16 cellular contexts compared by ENCODE assay signal in genomic region chr3:41094351-41094750, GRCh38.
DNase-seq lines count a peak whose midpoint lies in the region; ATAC-seq and TF ChIP-seq lines count a peak whose summit lies in the region.
"Had no signal": no experiment of that assay in that cellular context is flagged by ENCODE, and none has a peak within 500 bp of the region (broad histone marks: within the 10 kb centered on the region; RNA-seq: fewer than 3 reads in every experiment).

No MANE protein-coding gene starts in this region.

- H3K23ac ChIP-seq in H9 (ENCODE audit: insufficient read length, low read depth, low read length), result no peak overlapping the region

- H3K18ac ChIP-seq in H9 (ENCODE audit: insufficient read length, low read depth, low read length), result no peak overlapping the region

- H3K56ac ChIP-seq in H9 (ENCODE audit: insufficient read length, low read depth, low read length), result no peak overlapping the region

- H3K23me2 ChIP-seq in H9 (ENCODE audit: insufficient read length, low read depth, low read length, poor library complexity, severe bottlenecking), result no peaks in the 10 kb centered on the region

- no peak overlapping the region for H3K27ac ChIP-seq in H9 (ENCODE audit: insufficient read length, low read depth, low read length)

- H3K79me1 ChIP-seq in H9 (ENCODE audit: insufficient read depth, low read depth, low read length, poor library complexity, severe bottlenecking), result no peaks in the 10 kb centered on the region

- H4K20me1 ChIP-seq in H9 (ENCODE audit: control insufficient read depth, insufficient read depth, insufficient read length), result no peaks in the 10 kb centered on the region

- no peak overlapping the region for H2BK5ac ChIP-seq in H9 (ENCODE audit: insufficient read length, low read length)

- H3K36me3 Mint-ChIP-seq in H9 (ENCODE audit: insufficient read depth in 1 of 3, low read depth in 3 of 3), result no peaks in the 10 kb centered on the region
- no peaks in the 10 kb centered on the region for H3K36me3 Mint-ChIP-seq in neural crest cell (ENCODE audit: low read depth)
- H3K36me3 Mint-ChIP-seq: CD4-positive, alpha-beta memory T cell had no signal

- 0 out of 2 replicates have a peak overlapping the region, but pooled peaks have one; percentile 35 for H3K14ac ChIP-seq in H9 (ENCODE audit: insufficient read depth, low read length)

- no peak overlapping the region for H3K4me3 Mint-ChIP-seq in H9
- H3K4me3 Mint-ChIP-seq in neural crest cell, result no peak overlapping the region
- H3K4me3 Mint-ChIP-seq: CD4-positive, alpha-beta memory T cell; GM23338; HFFc6 had no signal

- DNase-seq in G401 (ENCODE audit: low spot score) (peak; percentile 67), H9 (no peak), cerebellum (ENCODE audit: low spot score) (peak; percentile 7), neural crest cell (ENCODE audit: low read depth, low spot score) (no peak), GM10266 (ENCODE audit: extremely low spot score) (no peak)
- DNase-seq in stimulated activated CD4-positive, alpha-beta T cell treated with anti-CD3 and anti-CD28 coated beads, Interleukin-4, amount 100 ng/mL, for 24 hours, result no peak
- DNase-seq: Calu3; CD4-positive, alpha-beta memory T cell; COR-L47; DMS53; DMS79 treated with DMSO at 0.1 percent for 48 hours; GDM1; HFFc6 had no signal

- H3K27ac Mint-ChIP-seq in H9 (no peak overlapping the region), neural crest cell (ENCODE audit: unreplicated experiment) (peak overlapping the region; percentile 28)
- H3K27ac Mint-ChIP-seq: GM23338, HFFc6 had no signal

- H3K4me2 ChIP-seq in H9 (ENCODE audit: insufficient read depth, insufficient read length, low read length), result no peak overlapping the region
- H3K4me2 ChIP-seq: GM23338 had no signal

- H4K8ac ChIP-seq in H9 (replicated peaks; ENCODE audit: insufficient read length, low read depth, low read length), result no peak overlapping the region

- no peak for ATAC-seq in HG03045 (IDR thresholded peaks at IDR 0.05; ENCODE audit: unreplicated experiment)
- ATAC-seq: GM23338 had no signal

- H4K5ac ChIP-seq in H9 (ENCODE audit: insufficient read length, low read depth, low read length), result no peak overlapping the region

- no peak overlapping the region for H2BK12ac ChIP-seq in H9 (ENCODE audit: insufficient read length, low read depth, low read length)

- no peaks in the 10 kb centered on the region for H3K9me3 Mint-ChIP-seq in H9
- H3K9me3 Mint-ChIP-seq in neural crest cell, result peaks cover 2% of the 10 kb centered on the region
- H3K9me3 Mint-ChIP-seq: GM23338 had no signal

- H3T11ph ChIP-seq in H9 (ENCODE audit: low read length), result no peak overlapping the region

- no peak overlapping the region for H2AFZ ChIP-seq in H9 (ENCODE audit: low read length)
- H2AFZ ChIP-seq: GM23338 had no signal

- no CpG with 5 or more reads among the region's 4 CpGs for WGBS in H9 (ENCODE audit: extremely low coverage, insufficient read length, low lambda C conversion rate)

- H3K79me2 ChIP-seq in H9 (ENCODE audit: insufficient read depth, low read length), result no peaks in the 10 kb centered on the region

- no peaks in the 10 kb centered on the region for H3K4me1 ChIP-seq in H9 (ENCODE audit: insufficient read depth, low read length)
- H3K4me1 ChIP-seq: HAP-1 had no signal

- H2BK120ac ChIP-seq in H9 (ENCODE audit: low read depth, low read length, poor library complexity, severe bottlenecking), result no peak overlapping the region

- TF ChIP-seq CTCF in H9 (conservative IDR thresholded peaks at IDR 0.05), result no peak
- TF ChIP-seq CTCF in neural crest cell (conservative IDR thresholded peaks at IDR 0.05), result no peak
- no peak for TF ChIP-seq CTCF in GM10266 (IDR thresholded peaks at IDR 0.05; ENCODE audit: control insufficient read depth, insufficient read depth, low read depth, missing control alignments)

- in situ Hi-C loops in G401 (cut with HindIII; ENCODE audit: low sequenced_read_pairs), result no loop called here

- H3K9me3 ChIP-seq in H9 (ENCODE audit: control insufficient read depth, low read depth, low read length), result no peaks in the 10 kb centered on the region
- H3K9me3 ChIP-seq: HAP-1 had no signal

- no peak overlapping the region for H3K9ac ChIP-seq in H9 (ENCODE audit: extremely low read depth, insufficient read length, low read length)

- no peak overlapping the region for H2BK20ac ChIP-seq in H9 (ENCODE audit: low read depth, low read length, poor library complexity, severe bottlenecking)

- H4K91ac ChIP-seq in H9 (ENCODE audit: insufficient read length, low read depth, low read length), result no peak overlapping the region

- H3K4ac ChIP-seq in H9 (ENCODE audit: low read depth, low read length), result no peak overlapping the region

- no peaks in the 10 kb centered on the region for H3K4me1 Mint-ChIP-seq in H9
- H3K4me1 Mint-ChIP-seq in neural crest cell, result no peaks in the 10 kb centered on the region
- H3K4me1 Mint-ChIP-seq: CD4-positive, alpha-beta memory T cell; GM23338 had no signal

- no peak overlapping the region for H2BK15ac ChIP-seq in H9 (ENCODE audit: low read depth, low read length)

- H3K27me3 Mint-ChIP-seq in H9 (ENCODE audit: low read depth) (no peaks in the 10 kb centered on the region), neural crest cell (ENCODE audit: low read depth) (no peaks in the 10 kb centered on the region)

- H2AK5ac ChIP-seq in H9 (ENCODE audit: insufficient read length, low read length), result no peak overlapping the region

- H3K27me3 ChIP-seq in H9 (ENCODE audit: insufficient read depth, low read length), result no peaks in the 10 kb centered on the region

Comparison
In these comparisons a context has a peak if more than half of its experiments do, and no peak if none do; other contexts are left out.
1. DNase-seq: peak in G401 (single experiment) and cerebellum (single experiment); none in H9 (single experiment), neural crest cell (single experiment), stimulated activated CD4-positive, alpha-beta T cell treated with anti-CD3 and anti-CD28 coated beads, Interleukin-4, amount 100 ng/mL, for 24 hours (single experiment) and GM10266 (single experiment).